Comparison of ENCODE assay signal across 1 cellular context in genomic region chr2:128310094-128310716, GRCh38.
TF ChIP-seq lines count a peak whose summit lies in the region.

No MANE protein-coding gene starts in this region.

TF ChIP-seq in IMR-90, 13 proteins besides CTCF, POLR2A, EP300 and RAD21:
- TF ChIP-seq ELK1 (IDR thresholded peaks at IDR 0.05; ENCODE audit: borderline replicate concordance, low read depth, low read length) (no peak), RCOR1 (IDR thresholded peaks at IDR 0.05; ENCODE audit: insufficient replicate concordance, low read length) (no peak)
